In genomic region chr22:20469110-20469855, GRCh38 we compare ENCODE assay signal across 21 cellular contexts. TPM values are rescaled to one million over a fixed set of nuclear protein-coding genes. Genes with fewer than 3 reads are reported as not detected.
DNase-seq lines count a peak whose midpoint lies in the region; ATAC-seq and TF ChIP-seq lines count a peak whose summit lies in the region.
"Had no signal": no experiment of that assay in that cellular context is flagged by ENCODE, and none has a peak within 500 bp of the region (broad histone marks: within the 10 kb centered on the region; RNA-seq: fewer than 3 reads in every experiment).

No MANE protein-coding gene starts in this region.

- peaks cover 0 to 2% (median 0%) of the 10 kb centered on the region in 3 donors for H3K9me3 Mint-ChIP-seq in IgD-negative memory B cell
- no peaks in the 10 kb centered on the region for H3K9me3 Mint-ChIP-seq in activated naive CD8-positive, alpha-beta T cell (ENCODE audit: low read depth)
- peaks cover 0 to 3% (median 0%) of the 10 kb centered on the region in 11 donors for H3K9me3 Mint-ChIP-seq in naive thymus-derived CD4-positive, alpha-beta T cell
- H3K9me3 Mint-ChIP-seq in stimulated activated naive B cell treated with anti-CD40 and anti-IgM and Interleukin-4, amounts not matched to agents 10 μg/mL and 1 μg/mL and 100 μg/mL, for 72 hours = no peaks in the 10 kb centered on the region
- H3K9me3 Mint-ChIP-seq: natural killer cell treated with Interleukin-12 subunit alpha and Interleukin-12 subunit beta and Interleukin-15 and Interleukin-18, amount 100 ng/mL, for 72 hours had no signal

- intact Hi-C loops in naive thymus-derived CD4-positive, alpha-beta T cell (cut with micrococcal nuclease) = no loop called here
- intact Hi-C loops in left lung (cut with DNase I) = no loop called here

- peaks cover 0 to 29% (median 9%) of the 10 kb centered on the region in 3 experiments for H3K36me3 ChIP-seq in naive thymus-derived CD4-positive, alpha-beta T cell (ENCODE audit: control insufficient read depth in 2 of 3, insufficient read depth in 3 of 3, low read length in 3 of 3)
- H3K36me3 ChIP-seq in left lung = peaks cover 0 to 30% of the 10 kb centered on the region in 2 donors

- no peaks in the 10 kb centered on the region for H3K27me3 Mint-ChIP-seq in IgD-negative memory B cell
- H3K27me3 Mint-ChIP-seq in activated naive CD8-positive, alpha-beta T cell = no peaks in the 10 kb centered on the region
- no peaks in the 10 kb centered on the region for H3K27me3 Mint-ChIP-seq in naive thymus-derived CD4-positive, alpha-beta T cell
- H3K27me3 Mint-ChIP-seq in stimulated activated naive B cell treated with anti-CD40 and anti-IgM and Interleukin-4, amounts not matched to agents 10 μg/mL and 1 μg/mL and 100 μg/mL, for 72 hours = no peaks in the 10 kb centered on the region
- H3K27me3 Mint-ChIP-seq: natural killer cell treated with Interleukin-12 subunit alpha and Interleukin-12 subunit beta and Interleukin-15 and Interleukin-18, amount 100 ng/mL, for 72 hours had no signal

- H3K36me3 Mint-ChIP-seq in IgD-negative memory B cell = peaks cover 4% of the 10 kb centered on the region
- peaks cover 8% of the 10 kb centered on the region for H3K36me3 Mint-ChIP-seq in activated naive CD8-positive, alpha-beta T cell
- peaks cover 10 to 32% (median 27%) of the 10 kb centered on the region in 5 donors for H3K36me3 Mint-ChIP-seq in naive thymus-derived CD4-positive, alpha-beta T cell
- peaks cover 17 to 42% of the 10 kb centered on the region in 2 donors for H3K36me3 Mint-ChIP-seq in stimulated activated naive B cell treated with anti-CD40 and anti-IgM and Interleukin-4, amounts not matched to agents 10 μg/mL and 1 μg/mL and 100 μg/mL, for 72 hours
- H3K36me3 Mint-ChIP-seq: natural killer cell treated with Interleukin-12 subunit alpha and Interleukin-12 subunit beta and Interleukin-15 and Interleukin-18, amount 100 ng/mL, for 72 hours had no signal

- H3K4me1 Mint-ChIP-seq in IgD-negative memory B cell = peaks cover 4 to 24% (median 16%) of the 10 kb centered on the region in 3 donors
- peaks cover 44% of the 10 kb centered on the region for H3K4me1 Mint-ChIP-seq in activated naive CD8-positive, alpha-beta T cell (ENCODE audit: low read depth)
- peaks cover 19 to 64% (median 45%) of the 10 kb centered on the region in 7 donors for H3K4me1 Mint-ChIP-seq in naive thymus-derived CD4-positive, alpha-beta T cell
- peaks cover 19 to 38% of the 10 kb centered on the region in 2 donors for H3K4me1 Mint-ChIP-seq in stimulated activated naive B cell treated with anti-CD40 and anti-IgM and Interleukin-4, amounts not matched to agents 10 μg/mL and 1 μg/mL and 100 μg/mL, for 72 hours

- no peaks in the 10 kb centered on the region for H3K9me3 ChIP-seq in naive thymus-derived CD4-positive, alpha-beta T cell (ENCODE audit: control insufficient read depth in 2 of 3, low read length in 3 of 3)
- H3K9me3 ChIP-seq in left lung = no peaks in the 10 kb centered on the region
- H3K9me3 ChIP-seq: BLaER1 treated with 17β-estradiol and CSF1 and Interleukin-3, amounts not matched to agents 10 nM and 100 nM; body of pancreas; esophagus muscularis mucosa; psoas muscle; upper lobe of left lung had no signal

- POLR2A ChIA-PET in naive thymus-derived CD4-positive, alpha-beta T cell (lab: Charles Lee) = interaction anchor here (0.8 to 2.5 kb wide), 5 partner anchors 9 to 100 kb away, joined by 3 to 11 read pairs (median 4); partner anchors contain the start of gene KLHL22

- H3K27ac ChIP-seq in naive thymus-derived CD4-positive, alpha-beta T cell (ENCODE audit: low read depth, low read length) = no peak overlapping the region
- H3K27ac ChIP-seq in left lung = no peak overlapping the region
- H3K27ac ChIP-seq: 22Rv1; BLaER1 treated with 17β-estradiol and CSF1 and Interleukin-3, amounts not matched to agents 10 nM and 100 nM; body of pancreas; esophagus muscularis mucosa; psoas muscle; SK-N-MC; upper lobe of left lung had no signal

- no peak overlapping the region for H3K4me3 ChIP-seq in naive thymus-derived CD4-positive, alpha-beta T cell (ENCODE audit: low read length)
- H3K4me3 ChIP-seq in left lung = no peak overlapping the region
- H3K4me3 ChIP-seq: BLaER1 treated with 17β-estradiol and CSF1 and Interleukin-3, amounts not matched to agents 10 nM and 100 nM; body of pancreas; esophagus muscularis mucosa; lung; psoas muscle; SK-N-MC; smooth muscle cell; upper lobe of left lung had no signal

- DNase-seq in DMS 273 (lab: John Stamatoyannopoulos, UW; ENCODE audit: unreplicated experiment) (peak; percentile 29), DMS 273 treated with DMSO at 0.1 percent for 48 hours (lab: John Stamatoyannopoulos, UW) (no peak), left lung (no peak)
- no peak for DNase-seq in naive thymus-derived CD4-positive, alpha-beta T cell
- DNase-seq in stimulated activated naive B cell treated with anti-CD40 and anti-IgM and Interleukin-4, amounts not matched to agents 10 μg/mL and 1 μg/mL and 100 μg/mL, for 72 hours = no peak
- DNase-seq in activated CD4-positive, alpha-beta T cell treated with anti-CD3 and anti-CD28 coated beads, Interleukin-2, amount 50 U/mL, for 48 hours = no peak
- DNase-seq: activated effector memory CD4-positive, alpha-beta T cell treated with anti-CD3 and anti-CD28 coated beads, Interleukin-2, amount 50 U/mL, for 16 hours; body of pancreas; NCI-H1048; NCI-H774; upper lobe of left lung had no signal

- no peak overlapping the region for H3K4me3 Mint-ChIP-seq in IgD-negative memory B cell
- H3K4me3 Mint-ChIP-seq in activated naive CD8-positive, alpha-beta T cell = peak overlapping the region; percentile 7
- H3K4me3 Mint-ChIP-seq in naive thymus-derived CD4-positive, alpha-beta T cell = peak overlapping the region in 4 of 10 donors; percentile 2 to 66 (median 26)
- H3K4me3 Mint-ChIP-seq in stimulated activated naive B cell treated with anti-CD40 and anti-IgM and Interleukin-4, amounts not matched to agents 10 μg/mL and 1 μg/mL and 100 μg/mL, for 72 hours = no peak overlapping the region
- H3K4me3 Mint-ChIP-seq: natural killer cell treated with Interleukin-12 subunit alpha and Interleukin-12 subunit beta and Interleukin-15 and Interleukin-18, amount 100 ng/mL, for 72 hours had no signal

- CTCF ChIA-PET in naive thymus-derived CD4-positive, alpha-beta T cell (lab: Charles Lee) = interaction anchor here (0.7 to 2.3 kb wide), 4 partner anchors 13 to 96 kb away, joined by 3 to 10 read pairs (median 4); no protein-coding TSS in a partner anchor

- H3K27me3 ChIP-seq in naive thymus-derived CD4-positive, alpha-beta T cell (ENCODE audit: control insufficient read depth in 2 of 2, insufficient read depth in 2 of 2, low read length in 2 of 2) = no peaks in the 10 kb centered on the region
- H3K27me3 ChIP-seq in left lung = no peaks in the 10 kb centered on the region
- H3K27me3 ChIP-seq: BLaER1 treated with 17β-estradiol and CSF1 and Interleukin-3, amounts not matched to agents 10 nM and 100 nM; body of pancreas; esophagus muscularis mucosa; upper lobe of left lung had no signal

- no peak for TF ChIP-seq CTCF in left lung (IDR thresholded peaks at IDR 0.05)

- peaks cover 16 to 31% of the 10 kb centered on the region in 2 donors for H3K4me1 ChIP-seq in naive thymus-derived CD4-positive, alpha-beta T cell (ENCODE audit: control insufficient read depth in 2 of 2, insufficient read depth in 2 of 2, low read length in 2 of 2)
- peaks cover 0 to 4% of the 10 kb centered on the region in 2 donors for H3K4me1 ChIP-seq in left lung
- H3K4me1 ChIP-seq: psoas muscle had no signal

- peak overlapping the region in 2 of 3 donors; percentile 61 to 67 for H3K27ac Mint-ChIP-seq in IgD-negative memory B cell
- peak overlapping the region; percentile 18 for H3K27ac Mint-ChIP-seq in activated naive CD8-positive, alpha-beta T cell
- H3K27ac Mint-ChIP-seq in naive thymus-derived CD4-positive, alpha-beta T cell = peak overlapping the region; percentile 1 to 99 (median 82)
- H3K27ac Mint-ChIP-seq in stimulated activated naive B cell treated with anti-CD40 and anti-IgM and Interleukin-4, amounts not matched to agents 10 μg/mL and 1 μg/mL and 100 μg/mL, for 72 hours = no peak overlapping the region
- H3K27ac Mint-ChIP-seq: natural killer cell treated with Interleukin-12 subunit alpha and Interleukin-12 subunit beta and Interleukin-15 and Interleukin-18, amount 100 ng/mL, for 72 hours had no signal

- ATAC-seq in naive thymus-derived CD4-positive, alpha-beta T cell = no peak
- ATAC-seq in left lung = no peak
- no peak for ATAC-seq in stimulated activated naive B cell treated with anti-CD40 and anti-IgM and Interleukin-4, amounts not matched to agents 10 μg/mL and 1 μg/mL and 100 μg/mL, for 72 hours (replicated peaks)
- ATAC-seq: body of pancreas; natural killer cell treated with Interleukin-12 subunit alpha and Interleukin-12 subunit beta and Interleukin-15 and Interleukin-18, amount 100 ng/mL, for 72 hours; psoas muscle had no signal

RNA-seq across cellular contexts. Expression of gene KLHL22, which starts 26.3 kb away (rescaled TPM):
- 20.8 TPM for polyA plus RNA-seq in IgD-negative memory B cell
- 10 to 100 TPM; 31.1 to 71.3 (median 42.0) TPM for total RNA-seq in naive thymus-derived CD4-positive, alpha-beta T cell
- 10 to 100 TPM; 20.6 to 26.2 TPM for polyA plus RNA-seq in naive thymus-derived CD4-positive, alpha-beta T cell
- total RNA-seq in left lung = 10 to 100 TPM; 22.0 to 26.4 TPM

RNA-seq across cellular contexts. Expression of gene SCARF2, which starts 31.7 kb away (rescaled TPM):
- polyA plus RNA-seq in IgD-negative memory B cell = 0.16 TPM
- 1 to 10 TPM in 4 of 5 experiments, under 1 TPM in 1; 0.70 to 2.6 (median 2.2) TPM for total RNA-seq in naive thymus-derived CD4-positive, alpha-beta T cell
- polyA plus RNA-seq in naive thymus-derived CD4-positive, alpha-beta T cell = under 1 TPM; 0.21 to 0.35 TPM
- total RNA-seq in left lung = 10 to 100 TPM; 22.9 to 24.1 TPM

RNA-seq across cellular contexts. Expression of gene MED15, which starts 38.1 kb away (rescaled TPM):
- 50.2 TPM for polyA plus RNA-seq in IgD-negative memory B cell
- 100 to 1,000 TPM; 169 to 235 (median 201) TPM for total RNA-seq in naive thymus-derived CD4-positive, alpha-beta T cell
- polyA plus RNA-seq in naive thymus-derived CD4-positive, alpha-beta T cell = 10 to 100 TPM; 24.3 to 76.6 TPM
- total RNA-seq in left lung = 100 to 1,000 TPM in 1 of 2 donors, 10 to 100 TPM in 1; 89.6 to 121 TPM

Comparison
In these comparisons a context has a peak if more than half of its experiments do, and no peak if none do; other contexts are left out.
1. RNA of gene SCARF2, which starts 31.7 kb away (total RNA-seq): 22.9 to 24.1 TPM in left lung; 0.70 to 2.6 TPM in naive thymus-derived CD4-positive, alpha-beta T cell; every median in the first group is over 4 times any median in the second.